26 cellular contexts compared by ENCODE assay signal in the genomic region with DNA sequence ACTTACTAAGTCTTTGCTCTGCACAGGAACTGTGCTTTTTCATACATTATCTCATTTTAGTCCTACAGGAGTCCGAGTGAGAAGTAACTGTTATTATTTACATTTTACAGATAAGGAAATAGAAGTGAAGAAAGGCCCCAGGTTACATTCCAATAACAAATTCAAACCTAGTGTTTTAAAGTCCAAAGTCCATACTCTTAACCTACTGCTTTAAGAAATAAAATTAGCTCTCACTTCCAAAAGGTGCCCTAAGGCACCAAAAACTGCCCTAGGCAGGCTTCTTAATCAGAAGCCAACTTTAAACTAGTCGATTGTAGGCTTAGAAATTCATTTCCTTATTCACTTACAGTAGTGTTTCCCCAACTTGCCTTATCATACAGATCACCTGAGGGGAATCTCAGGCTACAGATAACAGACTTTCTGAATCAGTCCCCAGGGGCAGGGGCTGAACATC.
DNase-seq lines count a peak whose midpoint lies in the region; ATAC-seq and TF ChIP-seq lines count a peak whose summit lies in the region.
"Had no signal": no experiment of that assay in that cellular context is flagged by ENCODE, and none has a peak within 500 bp of the region (broad histone marks: within the 10 kb centered on the region; RNA-seq: fewer than 3 reads in every experiment).

No MANE protein-coding gene starts in this region.

- peaks cover 3% of the 10 kb centered on the region; the same call in 1 of the 3 replicates for H3K36me3 Mint-ChIP-seq in GM23338 (ENCODE audit: low read depth)
- no peaks in the 10 kb centered on the region for H3K36me3 Mint-ChIP-seq in activated CD4-positive, alpha-beta memory T cell treated with anti-CD3 and anti-CD28 coated beads, Interleukin-2, amount 10 ng/mL, durations not matched to agents 7 days and 5 days (ENCODE audit: low read depth)

- no peaks in the 10 kb centered on the region for H3K79me2 ChIP-seq in GM23338 (replicated peaks; ENCODE audit: insufficient read depth)

- H3K27ac ChIP-seq in GM23338 (ENCODE audit: low read depth): no peak overlapping the region
- H3K27ac ChIP-seq: adrenal gland, C4-2B, gastroesophageal sphincter, ovary, sigmoid colon, transverse colon had no signal

- H3K4me3 Mint-ChIP-seq in GM23338: no peak overlapping the region
- no peak overlapping the region for H3K4me3 Mint-ChIP-seq in activated CD4-positive, alpha-beta memory T cell treated with anti-CD3 and anti-CD28 coated beads, Interleukin-2, amount 10 ng/mL, durations not matched to agents 7 days and 5 days
- H3K4me3 Mint-ChIP-seq: nephron had no signal

- H2AFZ ChIP-seq in GM23338: peak overlapping the region; percentile 76

- H3K36me3 ChIP-seq in GM23338 (ENCODE audit: insufficient read depth) (no peaks in the 10 kb centered on the region), mucosa of descending colon (ENCODE audit: low read depth) (no peaks in the 10 kb centered on the region)
- H3K36me3 ChIP-seq: adrenal gland, gastroesophageal sphincter, ovary, sigmoid colon, transverse colon had no signal

- H3K4me1 ChIP-seq in GM23338 (ENCODE audit: insufficient read depth) (peaks cover 9% of the 10 kb centered on the region; the same call in 1 of the 2 replicates), mucosa of descending colon (ENCODE audit: low read depth) (peaks cover 3% of the 10 kb centered on the region)
- H3K4me1 ChIP-seq: adrenal gland, gastroesophageal sphincter, sigmoid colon had no signal

- no peaks in the 10 kb centered on the region for H3K9me3 Mint-ChIP-seq in GM23338
- H3K9me3 Mint-ChIP-seq in activated CD4-positive, alpha-beta memory T cell treated with anti-CD3 and anti-CD28 coated beads, Interleukin-2, amount 10 ng/mL, durations not matched to agents 7 days and 5 days: no peaks in the 10 kb centered on the region

- no peak for TF ChIP-seq POLR2A in erythroblast (IDR thresholded peaks at IDR 0.05; ENCODE audit: low read length)

- H3K9me3 ChIP-seq in mucosa of descending colon: no peaks in the 10 kb centered on the region
- H3K9me3 ChIP-seq: adrenal gland, gastroesophageal sphincter, ovary, sigmoid colon, SK-N-SH, transverse colon had no signal

- H3K4me3 ChIP-seq in GM23338: no peak overlapping the region
- H3K4me3 ChIP-seq in mucosa of descending colon: no peak overlapping the region
- H3K4me3 ChIP-seq: adrenal gland, gastroesophageal sphincter, K562, ovary, sigmoid colon, transverse colon had no signal

- no peak for DNase-seq in GM23338 (ENCODE audit: low spot score)
- peak; percentile 89 for DNase-seq in NCI-H2171 treated with DMSO at 0.1 percent for 48 hours (lab: John Stamatoyannopoulos, UW)
- no peak for DNase-seq in mucosa of descending colon
- DNase-seq in GDM1 (lab: John Stamatoyannopoulos, UW): no peak
- no peak for DNase-seq in activated CD4-positive, alpha-beta memory T cell treated with anti-CD3 and anti-CD28 coated beads, Interleukin-2, amount 10 ng/mL, durations not matched to agents 7 days and 5 days
- no peak for DNase-seq in erythroblast (lab: John Stamatoyannopoulos, UW)
- DNase-seq: activated CD4-positive, alpha-beta T cell treated with anti-CD3 and anti-CD28 coated beads for 48 hours; activated naive CD4-positive, alpha-beta T cell treated with Interleukin-2 at 50 U/mL for 16 hours; activated T-cell treated with anti-CD3 and anti-CD28 coated beads, Interleukin-2, amount 50 U/mL, for 48 hours; adrenal gland; EL; HCEC 1CT; hypothalamus; left ventricle myocardium superior; NCI-H1417 treated with DMSO at 0.1 percent for 48 hours; ovary; sigmoid colon; SK-N-SH; stimulated activated CD8-positive, alpha-beta memory T cell treated with anti-CD3 and anti-CD28 coated beads, Interleukin-4, amount 100 ng/mL, for 48 hours; transverse colon had no signal

- peaks cover 4% of the 10 kb centered on the region; the same call in 1 of the 2 replicates for H3F3A ChIP-seq in GM23338 (replicated peaks; ENCODE audit: low read depth)

- no peaks in the 10 kb centered on the region for H4K20me1 ChIP-seq in GM23338 (replicated peaks; ENCODE audit: insufficient read depth)

- ATAC-seq in GM18520 (IDR thresholded peaks at IDR 0.05; ENCODE audit: unreplicated experiment) (peak; percentile 53), GM23338 (no peak), mucosa of descending colon (peak; percentile 39), GM21360 (IDR thresholded peaks at IDR 0.05; ENCODE audit: unreplicated experiment) (no peak)
- ATAC-seq: gastroesophageal sphincter, K562, left ventricle myocardium superior had no signal

- POLR2A ChIA-PET in activated CD4-positive, alpha-beta memory T cell treated with anti-CD3 and anti-CD28 coated beads, Interleukin-2, amount 10 ng/mL, durations not matched to agents 7 days and 5 days (lab: Charles Lee): no interaction called here

- no peak for TF ChIP-seq CTCF in GM23338 (conservative IDR thresholded peaks at IDR 0.05; ENCODE audit: low read depth in 2 of 2)
- no peak for TF ChIP-seq CTCF in mucosa of descending colon (IDR thresholded peaks at IDR 0.05)

- no peaks in the 10 kb centered on the region for H3K27me3 Mint-ChIP-seq in GM23338 (ENCODE audit: insufficient read depth, low read depth, poor library complexity)
- no peaks in the 10 kb centered on the region for H3K27me3 Mint-ChIP-seq in activated CD4-positive, alpha-beta memory T cell treated with anti-CD3 and anti-CD28 coated beads, Interleukin-2, amount 10 ng/mL, durations not matched to agents 7 days and 5 days

- CTCF ChIA-PET in activated CD4-positive, alpha-beta memory T cell treated with anti-CD3 and anti-CD28 coated beads, Interleukin-2, amount 10 ng/mL, durations not matched to agents 7 days and 5 days (lab: Charles Lee): no interaction called here

- no peaks in the 10 kb centered on the region for H3K27me3 ChIP-seq in GM23338 (ENCODE audit: insufficient read depth)
- H3K27me3 ChIP-seq: adrenal gland, gastroesophageal sphincter, ovary, sigmoid colon, transverse colon had no signal

- peak overlapping the region; percentile 37; the same call in 1 of the 2 replicates for H3K4me2 ChIP-seq in GM23338
- H3K4me2 ChIP-seq: SK-N-SH had no signal

- peaks cover 8% of the 10 kb centered on the region; the same call in 1 of the 2 replicates for H3K9me2 ChIP-seq in GM23338 (ENCODE audit: insufficient read depth)
- H3K9me2 ChIP-seq: SK-N-SH had no signal

- peak overlapping the region; percentile 26; the same call in 1 of the 2 replicates for H3K27ac Mint-ChIP-seq in GM23338
- H3K27ac Mint-ChIP-seq in activated CD4-positive, alpha-beta memory T cell treated with anti-CD3 and anti-CD28 coated beads, Interleukin-2, amount 10 ng/mL, durations not matched to agents 7 days and 5 days: no peak overlapping the region
- H3K27ac Mint-ChIP-seq: nephron had no signal

- intact Hi-C loops in mucosa of descending colon (cut with DNase I, micrococcal nuclease): no loop called here

- H3K4me1 Mint-ChIP-seq in GM23338: peaks cover 21% of the 10 kb centered on the region
- H3K4me1 Mint-ChIP-seq in activated CD4-positive, alpha-beta memory T cell treated with anti-CD3 and anti-CD28 coated beads, Interleukin-2, amount 10 ng/mL, durations not matched to agents 7 days and 5 days: no peaks in the 10 kb centered on the region
- H3K4me1 Mint-ChIP-seq: nephron had no signal

TF ChIP-seq in GM23338, 12 proteins besides CTCF, POLR2A, EP300 and RAD21:
- TF ChIP-seq NANOG (IDR thresholded peaks at IDR 0.05; ENCODE audit: borderline replicate concordance) (no peak), EZH2 (IDR thresholded peaks at IDR 0.05; ENCODE audit: low read depth, unreplicated experiment) (no peak), EZH2phosphoT487 (IDR thresholded peaks at IDR 0.05; ENCODE audit: unreplicated experiment) (no peak)
TF ChIP-seq in GM23338: peak in this region for 0.

Comparison
In these comparisons a context has a peak if more than half of its experiments do, and no peak if none do; other contexts are left out.
1. ATAC-seq: peak in GM18520 (single experiment) and mucosa of descending colon (single experiment); none in GM23338 (single experiment) and GM21360 (single experiment).